In the genomic region with DNA sequence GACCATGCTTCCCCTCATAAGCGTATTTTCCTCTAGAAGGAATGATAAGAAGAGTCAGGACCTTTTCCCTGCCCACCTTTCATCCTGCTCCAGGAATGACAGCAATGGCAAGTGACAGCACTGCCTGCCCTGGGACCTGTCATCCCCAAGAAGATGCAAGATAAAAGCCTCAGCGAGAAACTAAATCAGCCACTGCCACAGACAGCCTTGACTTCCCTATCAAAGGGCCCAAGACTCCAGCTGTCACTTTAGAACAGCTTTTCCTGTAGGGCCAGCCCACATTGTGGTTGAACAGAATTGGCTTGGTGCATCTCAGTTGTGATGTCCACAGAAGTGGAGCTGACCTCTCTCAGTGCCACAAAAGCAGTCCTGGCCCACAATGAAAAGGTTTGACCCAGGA, we compare ENCODE assay signal across 1 cellular context.
TF ChIP-seq lines count a peak whose summit lies in the region.

No MANE protein-coding gene starts in this region.

TF ChIP-seq in H1, 55 proteins besides CTCF, POLR2A, EP300 and RAD21:
- TF ChIP-seq TAF1 (IDR thresholded peaks at IDR 0.05; ENCODE audit: low read depth, low read length): no peak
- no peak for TF ChIP-seq POLR2AphosphoS5 (IDR thresholded peaks at IDR 0.05; ENCODE audit: low read depth, low read length)
- TF ChIP-seq ASH2L (IDR thresholded peaks at IDR 0.05; ENCODE audit: low read length): no peak
- TF ChIP-seq BCL11A (IDR thresholded peaks at IDR 0.05; ENCODE audit: low read depth in 2 of 2, low read length in 2 of 2): no peak
- no peak for TF ChIP-seq TAF7 (optimal IDR thresholded peaks at IDR 0.05; ENCODE audit: borderline replicate concordance, low read depth, low read length)
- TF ChIP-seq RXRA (IDR thresholded peaks at IDR 0.05; ENCODE audit: insufficient read depth, low read depth, low read length): no peak
- no peak for TF ChIP-seq KDM5A (IDR thresholded peaks at IDR 0.05; ENCODE audit: low read length)
- no peak for TF ChIP-seq TCF12 (IDR thresholded peaks at IDR 0.05; ENCODE audit: low read depth, low read length)
- no peak for TF ChIP-seq HDAC2 (IDR thresholded peaks at IDR 0.05; ENCODE audit: borderline replicate concordance in 1 of 2, low read depth in 2 of 2, low read length in 2 of 2)
- TF ChIP-seq, protein P1, sequence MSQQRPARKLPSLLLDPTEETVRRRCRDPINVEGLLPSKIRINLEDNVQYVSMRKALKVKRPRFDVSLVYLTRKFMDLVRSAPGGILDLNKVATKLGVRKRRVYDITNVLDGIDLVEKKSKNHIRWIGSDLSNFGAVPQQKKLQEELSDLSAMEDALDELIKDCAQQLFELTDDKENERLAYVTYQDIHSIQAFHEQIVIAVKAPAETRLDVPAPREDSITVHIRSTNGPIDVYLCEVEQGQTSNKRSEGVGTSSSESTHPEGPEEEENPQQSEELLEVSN (IDR thresholded peaks at IDR 0.05): no peak
- TF ChIP-seq TBP (IDR thresholded peaks at IDR 0.05; ENCODE audit: low read depth, low read length): no peak
- TF ChIP-seq, protein P2, sequence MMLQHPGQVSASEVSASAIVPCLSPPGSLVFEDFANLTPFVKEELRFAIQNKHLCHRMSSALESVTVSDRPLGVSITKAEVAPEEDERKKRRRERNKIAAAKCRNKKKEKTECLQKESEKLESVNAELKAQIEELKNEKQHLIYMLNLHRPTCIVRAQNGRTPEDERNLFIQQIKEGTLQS (IDR thresholded peaks at IDR 0.05; ENCODE audit: insufficient read depth, low read depth, low read length): no peak
